Comparison of ENCODE assay signal across 17 cellular contexts in the genomic region with DNA sequence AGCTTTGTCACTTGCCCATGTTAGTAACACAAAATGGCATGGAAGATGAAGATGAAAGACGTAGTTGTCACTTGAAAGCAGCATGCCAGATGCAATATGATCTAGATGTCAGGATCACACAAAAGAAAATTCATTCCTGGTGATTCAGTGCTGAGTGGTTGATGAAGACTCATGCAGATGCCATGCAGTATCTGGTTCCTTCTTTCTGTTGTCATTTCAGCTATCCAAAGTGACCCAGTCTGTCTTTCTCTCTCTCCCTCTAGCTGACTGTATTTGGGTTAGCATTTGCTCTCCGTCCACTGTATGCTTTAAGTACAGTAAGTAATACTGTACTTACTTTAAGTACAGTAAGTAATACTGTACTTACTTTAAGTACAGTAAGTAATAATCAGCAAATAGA. TPM values are rescaled to one million over a fixed set of nuclear protein-coding genes. Genes with fewer than 3 reads are reported as not detected.
A peak's percentile ranks its signal among the peaks of the same experiment; 100 is the strongest.
DNase-seq lines count a peak whose midpoint lies in the region; ATAC-seq, FAIRE-seq and TF ChIP-seq lines count a peak whose summit lies in the region.
"Had no signal": no experiment of that assay in that cellular context is flagged by ENCODE, and none has a peak within 500 bp of the region (broad histone marks: within the 10 kb centered on the region; RNA-seq: fewer than 3 reads in every experiment).

No MANE protein-coding gene starts in this region.

- ATAC-seq in omental fat pad (ENCODE audit: low FRiP score): no peak
- ATAC-seq in stimulated activated naive CD8-positive, alpha-beta T cell treated with anti-CD3 and anti-CD28 coated beads, Interleukin-15, amount 100 ng/mL, for 72 hours: no peak
- ATAC-seq in stimulated activated naive CD8-positive, alpha-beta T cell treated with anti-CD3 and anti-CD28 coated beads, Interleukin-15, Interleukin-2, amounts not matched to agents 100 U/mL and 50 U/mL, for 24 hours: no peak
- ATAC-seq: esophagus mucosa; stimulated activated memory B cell treated with anti-CD40 and anti-IgM and Interleukin-4, amounts not matched to agents 10 μg/mL and 1 μg/mL and 100 μg/mL, for 72 hours; T-cell had no signal

- no peaks in the 10 kb centered on the region for H3K36me3 ChIP-seq in brain microvascular endothelial cell (replicated peaks)
- H3K36me3 ChIP-seq: neural progenitor cell had no signal

- DNase-seq in D721Med (ENCODE audit: insufficient read length, low spot score): no peak
- DNase-seq in M059J (ENCODE audit: low read depth): peak; percentile 75
- DNase-seq in brain microvascular endothelial cell: peak; percentile 77
- DNase-seq in myocyte (ENCODE audit: low read depth): peak; percentile 80
- no peak for DNase-seq in omental fat pad (ENCODE audit: low spot score)
- DNase-seq in stimulated activated naive CD8-positive, alpha-beta T cell treated with anti-CD3 and anti-CD28 coated beads, Interleukin-15, amount 100 ng/mL, for 72 hours: no peak
- DNase-seq in stimulated activated naive CD8-positive, alpha-beta T cell treated with anti-CD3 and anti-CD28 coated beads, Interleukin-15, Interleukin-2, amounts not matched to agents 100 U/mL and 50 U/mL, for 24 hours: no peak
- no peak for DNase-seq in GM10248 (ENCODE audit: extremely low spot score)
- DNase-seq: activated CD4-positive, alpha-beta T cell treated with anti-CD3 and anti-CD28 coated beads, Interleukin-2, amount 10 ng/mL, durations not matched to agents 24 days and 14 days; CD4-positive, CD25-positive, alpha-beta regulatory T cell; NCI-H1105 treated with DMSO at 0.1 percent for 48 hours; NCI-H748 treated with DMSO at 0.1 percent for 48 hours; T-cell had no signal

- no peaks in the 10 kb centered on the region for H3K4me1 Mint-ChIP-seq in stimulated activated naive CD8-positive, alpha-beta T cell treated with anti-CD3 and anti-CD28 coated beads, Interleukin-15, amount 100 ng/mL, for 72 hours
- H3K4me1 Mint-ChIP-seq: activated CD4-positive, alpha-beta T cell treated with anti-CD3 and anti-CD28 coated beads, Interleukin-2, amount 10 ng/mL, durations not matched to agents 24 days and 14 days; central memory CD8-positive, alpha-beta T cell; neural progenitor cell; stimulated activated memory B cell treated with anti-CD40 and anti-IgM and Interleukin-4, amounts not matched to agents 10 μg/mL and 1 μg/mL and 100 μg/mL, for 72 hours; T-cell had no signal

- H3K27me3 Mint-ChIP-seq in stimulated activated naive CD8-positive, alpha-beta T cell treated with anti-CD3 and anti-CD28 coated beads, Interleukin-15, amount 100 ng/mL, for 72 hours: no peaks in the 10 kb centered on the region
- H3K27me3 Mint-ChIP-seq: activated CD4-positive, alpha-beta T cell treated with anti-CD3 and anti-CD28 coated beads, Interleukin-2, amount 10 ng/mL, durations not matched to agents 24 days and 14 days; CD4-positive, CD25-positive, alpha-beta regulatory T cell; central memory CD8-positive, alpha-beta T cell; stimulated activated memory B cell treated with anti-CD40 and anti-IgM and Interleukin-4, amounts not matched to agents 10 μg/mL and 1 μg/mL and 100 μg/mL, for 72 hours; T-cell had no signal

- H3K9me3 Mint-ChIP-seq in stimulated activated naive CD8-positive, alpha-beta T cell treated with anti-CD3 and anti-CD28 coated beads, Interleukin-15, amount 100 ng/mL, for 72 hours: no peaks in the 10 kb centered on the region
- H3K9me3 Mint-ChIP-seq: activated CD4-positive, alpha-beta T cell treated with anti-CD3 and anti-CD28 coated beads, Interleukin-2, amount 10 ng/mL, durations not matched to agents 24 days and 14 days; CD4-positive, CD25-positive, alpha-beta regulatory T cell; central memory CD8-positive, alpha-beta T cell; neural progenitor cell; stimulated activated memory B cell treated with anti-CD40 and anti-IgM and Interleukin-4, amounts not matched to agents 10 μg/mL and 1 μg/mL and 100 μg/mL, for 72 hours; T-cell had no signal

- no peak overlapping the region for H3K4me3 ChIP-seq in brain microvascular endothelial cell (ENCODE audit: low read depth, low read length)
- H3K4me3 ChIP-seq: neural progenitor cell had no signal

- no peak overlapping the region for H3K27ac Mint-ChIP-seq in stimulated activated naive CD8-positive, alpha-beta T cell treated with anti-CD3 and anti-CD28 coated beads, Interleukin-15, amount 100 ng/mL, for 72 hours
- H3K27ac Mint-ChIP-seq: activated CD4-positive, alpha-beta T cell treated with anti-CD3 and anti-CD28 coated beads, Interleukin-2, amount 10 ng/mL, durations not matched to agents 24 days and 14 days; neural progenitor cell; stimulated activated memory B cell treated with anti-CD40 and anti-IgM and Interleukin-4, amounts not matched to agents 10 μg/mL and 1 μg/mL and 100 μg/mL, for 72 hours; T-cell had no signal

- in situ Hi-C loops in brain microvascular endothelial cell (cut with HindIII; ENCODE audit: low pct_ligation_motif_present, low sequenced_read_pairs): no loop called here

- H3K27me3 ChIP-seq in brain microvascular endothelial cell (replicated peaks): no peaks in the 10 kb centered on the region
- H3K27me3 ChIP-seq: neural progenitor cell had no signal

- FAIRE-seq in D721Med (lab: Jason Lieb, UNC): peak; percentile 97

- no peak overlapping the region for H3K27ac ChIP-seq in brain microvascular endothelial cell
- H3K27ac ChIP-seq: neural progenitor cell had no signal

- TF ChIP-seq CTCF in D721Med (IDR thresholded peaks at IDR 0.05; ENCODE audit: insufficient read depth, missing control alignments) (no peak), brain microvascular endothelial cell (IDR thresholded peaks at IDR 0.05; ENCODE audit: low read depth, low read length, missing control alignments) (no peak), omental fat pad (IDR thresholded peaks at IDR 0.05) (no peak), GM10248 (IDR thresholded peaks at IDR 0.05; ENCODE audit: control extremely low read depth, extremely low read depth, low read depth, missing control alignments) (no peak)

- no peak overlapping the region for H3K4me3 Mint-ChIP-seq in stimulated activated naive CD8-positive, alpha-beta T cell treated with anti-CD3 and anti-CD28 coated beads, Interleukin-15, amount 100 ng/mL, for 72 hours
- H3K4me3 Mint-ChIP-seq: activated CD4-positive, alpha-beta T cell treated with anti-CD3 and anti-CD28 coated beads, Interleukin-2, amount 10 ng/mL, durations not matched to agents 24 days and 14 days; CD4-positive, CD25-positive, alpha-beta regulatory T cell; central memory CD8-positive, alpha-beta T cell; neural progenitor cell; stimulated activated memory B cell treated with anti-CD40 and anti-IgM and Interleukin-4, amounts not matched to agents 10 μg/mL and 1 μg/mL and 100 μg/mL, for 72 hours; T-cell had no signal

- POLR2A ChIA-PET in GM10248 (lab: Yijun Ruan, JAX): no interaction called here

- CTCF ChIA-PET in GM10248 (lab: Yijun Ruan, JAX): interaction anchor here (0.7 to 1.0 kb wide), 2 partner anchors 10 to 12 kb away, joined by 3 read pairs; no protein-coding TSS in a partner anchor

RNA-seq across cellular contexts. Expression of a gene that starts 50.4 kb away (rescaled TPM):
- 0.52 and 0.71 TPM in 2 replicates for total RNA-seq in M059J (2014; rRNA removed; shearing (Covaris generic))
- total RNA-seq in myocyte (1,034 and 1,448 TPM in 2 replicates), omental fat pad (10 to 100 TPM; 13.2 to 37.7 (median 22.7) TPM)
- polyA plus RNA-seq in myocyte (2012): 45.2 TPM

Comparison
In these comparisons a context has a peak if more than half of its experiments do, and no peak if none do; other contexts are left out.
1. DNase-seq: peak in M059J (single experiment), brain microvascular endothelial cell (single experiment) and myocyte (single experiment); none in D721Med (single experiment), omental fat pad (single experiment), stimulated activated naive CD8-positive, alpha-beta T cell treated with anti-CD3 and anti-CD28 coated beads, Interleukin-15, amount 100 ng/mL, for 72 hours (0 of 2), stimulated activated naive CD8-positive, alpha-beta T cell treated with anti-CD3 and anti-CD28 coated beads, Interleukin-15, Interleukin-2, amounts not matched to agents 100 U/mL and 50 U/mL, for 24 hours (single experiment) and GM10248 (single experiment).
2. RNA of a gene that starts 50.4 kb away (total RNA-seq): 1,034 to 1,448 TPM in myocyte; 13.2 to 37.7 TPM in omental fat pad and 0.52 to 0.71 TPM in M059J; every median in the first group is over 10 times any median in the second.